In the genomic region with DNA sequence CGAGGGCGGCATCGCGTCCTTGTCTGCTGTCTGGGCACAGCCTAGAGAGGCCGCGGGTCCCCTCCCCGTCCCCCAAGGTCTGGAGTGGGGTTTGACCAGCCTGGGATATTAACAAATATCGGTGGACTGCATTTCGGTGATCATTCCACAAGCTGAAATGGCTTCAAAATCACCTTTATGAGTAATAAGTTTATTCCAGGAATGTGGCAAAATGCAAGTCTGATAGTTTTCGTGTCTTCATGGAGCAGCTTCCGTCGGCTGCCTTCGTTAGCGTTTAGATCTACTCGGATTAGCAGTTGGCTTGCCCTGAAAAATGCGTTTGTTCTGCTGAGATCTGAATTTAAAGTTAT, we compare ENCODE assay signal across 13 cellular contexts. TPM values are rescaled to one million over a fixed set of nuclear protein-coding genes. Genes with fewer than 3 reads are reported as not detected.
A peak's percentile ranks its signal among the peaks of the same experiment; 100 is the strongest.
DNase-seq lines count a peak whose midpoint lies in the region; ATAC-seq and TF ChIP-seq lines count a peak whose summit lies in the region.
"Had no signal": no experiment of that assay in that cellular context is flagged by ENCODE, and none has a peak within 500 bp of the region (broad histone marks: within the 10 kb centered on the region; RNA-seq: fewer than 3 reads in every experiment).

No MANE protein-coding gene starts in this region.

- H3K9ac ChIP-seq in OCI-LY3 (ENCODE audit: low read length), result no peak overlapping the region

- H3K4me3 ChIP-seq in OCI-LY3 (ENCODE audit: low read length) (0 out of 2 replicates have a peak overlapping the region, but pooled peaks have one; percentile 77), hepatocyte (no peak overlapping the region)

- peaks cover 21% of the 10 kb centered on the region for H3K4me1 Mint-ChIP-seq in activated T-cell treated with anti-CD3 and anti-CD28 coated beads, Interleukin-2, amount 50 U/mL, for 24 hours (ENCODE audit: low read depth)
- H3K4me1 Mint-ChIP-seq in stimulated activated naive B cell treated with anti-CD40 and anti-IgM and Interleukin-4, amounts not matched to agents 10 μg/mL and 1 μg/mL and 100 μg/mL, for 72 hours, result peaks cover 12% of the 10 kb centered on the region in 2 donors

- no peaks in the 10 kb centered on the region for H3K9me2 ChIP-seq in hepatocyte (replicated peaks; ENCODE audit: insufficient read depth)

- no peak overlapping the region for H2AFZ ChIP-seq in OCI-LY3 (ENCODE audit: low read depth, low read length)
- peak overlapping the region; percentile 53 for H2AFZ ChIP-seq in hepatocyte

- H4K20me1 ChIP-seq in OCI-LY3 (ENCODE audit: insufficient read depth, low read length) (no peaks in the 10 kb centered on the region), hepatocyte (ENCODE audit: insufficient read depth, poor library complexity, severe bottlenecking) (no peaks in the 10 kb centered on the region)

- no peak for DNase-seq in activated T-cell treated with anti-CD3 and anti-CD28 coated beads, Interleukin-2, amount 50 U/mL, for 24 hours
- DNase-seq in activated T-cell treated with anti-CD3 and anti-CD28 coated beads for 4 hours, result no peak
- no peak for DNase-seq in hepatocyte (ENCODE audit: low spot score)
- DNase-seq in stimulated activated naive B cell treated with anti-CD40 and anti-IgM and Interleukin-4, amounts not matched to agents 10 μg/mL and 1 μg/mL and 100 μg/mL, for 72 hours, result no peak
- DNase-seq in omental fat pad (ENCODE audit: low spot score), result no peak
- no peak for DNase-seq in NCI-H2107 treated with DMSO at 0.1 percent for 48 hours (lab: John Stamatoyannopoulos, UW; ENCODE audit: unreplicated experiment)
- no peak for DNase-seq in pons (ENCODE audit: low spot score)
- DNase-seq: Kasumi-1, NCI-H345 had no signal

- H3K4me2 ChIP-seq in OCI-LY3 (ENCODE audit: low read length) (peak overlapping the region; percentile 76; the same call in 1 of the 2 replicates), hepatocyte (peak overlapping the region; percentile 96)

- WGBS in hepatocyte (ENCODE audit: low lambda C conversion rate, missing lambda C conversion rate), result 46% methylated on average over 16 of the region's 16 CpGs

- H3K36me3 ChIP-seq in OCI-LY3 (replicated peaks; ENCODE audit: low read depth, low read length) (no peaks in the 10 kb centered on the region), hepatocyte (replicated peaks; ENCODE audit: insufficient read depth, low read depth) (no peaks in the 10 kb centered on the region)
- H3K36me3 ChIP-seq: vagina had no signal

- no peaks in the 10 kb centered on the region for H3K36me3 Mint-ChIP-seq in activated T-cell treated with anti-CD3 and anti-CD28 coated beads, Interleukin-2, amount 50 U/mL, for 24 hours (ENCODE audit: low read depth)
- no peaks in the 10 kb centered on the region for H3K36me3 Mint-ChIP-seq in stimulated activated naive B cell treated with anti-CD40 and anti-IgM and Interleukin-4, amounts not matched to agents 10 μg/mL and 1 μg/mL and 100 μg/mL, for 72 hours

- H3K27ac ChIP-seq in OCI-LY3 (ENCODE audit: low read length) (no peak overlapping the region), hepatocyte (no peak overlapping the region)
- H3K27ac ChIP-seq: SK-N-MC, vagina had no signal

- H3K9me3 Mint-ChIP-seq in activated T-cell treated with anti-CD3 and anti-CD28 coated beads, Interleukin-2, amount 50 U/mL, for 24 hours, result no peaks in the 10 kb centered on the region
- no peaks in the 10 kb centered on the region for H3K9me3 Mint-ChIP-seq in stimulated activated naive B cell treated with anti-CD40 and anti-IgM and Interleukin-4, amounts not matched to agents 10 μg/mL and 1 μg/mL and 100 μg/mL, for 72 hours

- H3K4me1 ChIP-seq in OCI-LY3 (ENCODE audit: low read length), result peaks cover 9% of the 10 kb centered on the region
- H3K4me1 ChIP-seq in hepatocyte (ENCODE audit: insufficient read depth), result peaks cover 10% of the 10 kb centered on the region

- no peak for ATAC-seq in stimulated activated naive B cell treated with anti-CD40 and anti-IgM and Interleukin-4, amounts not matched to agents 10 μg/mL and 1 μg/mL and 100 μg/mL, for 72 hours (replicated peaks)
- ATAC-seq in omental fat pad (ENCODE audit: low FRiP score), result no peak

- H3K27me3 ChIP-seq in OCI-LY3 (ENCODE audit: low read depth, low read length) (peaks cover 48% of the 10 kb centered on the region), hepatocyte (peaks cover 50% of the 10 kb centered on the region)
- H3K27me3 ChIP-seq: vagina had no signal

- no peaks in the 10 kb centered on the region for H3K9me3 ChIP-seq in OCI-LY3 (ENCODE audit: insufficient read depth, low read length)
- H3K9me3 ChIP-seq in hepatocyte (ENCODE audit: low read depth), result no peaks in the 10 kb centered on the region
- H3K9me3 ChIP-seq: vagina had no signal

- H3K79me2 ChIP-seq in OCI-LY3 (ENCODE audit: low read length), result no peaks in the 10 kb centered on the region
- no peaks in the 10 kb centered on the region for H3K79me2 ChIP-seq in hepatocyte

- TF ChIP-seq CTCF in OCI-LY3 (IDR thresholded peaks at IDR 0.05; ENCODE audit: low read depth, low read length) (no peak), hepatocyte (IDR thresholded peaks at IDR 0.05; ENCODE audit: poor library complexity) (no peak), omental fat pad (IDR thresholded peaks at IDR 0.05) (no peak)

- H3K27ac Mint-ChIP-seq in activated T-cell treated with anti-CD3 and anti-CD28 coated beads, Interleukin-2, amount 50 U/mL, for 24 hours, result peak overlapping the region; percentile 44
- peak overlapping the region; percentile 85 for H3K27ac Mint-ChIP-seq in stimulated activated naive B cell treated with anti-CD40 and anti-IgM and Interleukin-4, amounts not matched to agents 10 μg/mL and 1 μg/mL and 100 μg/mL, for 72 hours

- H3K27me3 Mint-ChIP-seq in activated T-cell treated with anti-CD3 and anti-CD28 coated beads, Interleukin-2, amount 50 U/mL, for 24 hours, result peaks cover 55% of the 10 kb centered on the region
- H3K27me3 Mint-ChIP-seq in stimulated activated naive B cell treated with anti-CD40 and anti-IgM and Interleukin-4, amounts not matched to agents 10 μg/mL and 1 μg/mL and 100 μg/mL, for 72 hours, result peaks cover 18 to 32% of the 10 kb centered on the region in 2 donors

- peak overlapping the region; percentile 73 for H3K4me3 Mint-ChIP-seq in activated T-cell treated with anti-CD3 and anti-CD28 coated beads, Interleukin-2, amount 50 U/mL, for 24 hours
- peak overlapping the region; percentile 80 to 84 for H3K4me3 Mint-ChIP-seq in stimulated activated naive B cell treated with anti-CD40 and anti-IgM and Interleukin-4, amounts not matched to agents 10 μg/mL and 1 μg/mL and 100 μg/mL, for 72 hours

RNA-seq across cellular contexts. Expression of a gene that starts 1.1 kb away (rescaled TPM):
- 0.16 and 0.23 TPM in 2 replicates for total RNA-seq in hepatocyte
- polyA plus RNA-seq in hepatocyte, result 0.10 and 0.16 TPM in 2 replicates
- 1 to 10 TPM in 1 of 4 donors, under 1 TPM in 2, not detected in 1; 0.19 to 1.6 (median 0.60) TPM for total RNA-seq in omental fat pad
- total RNA-seq: vagina had no signal

RNA-seq across cellular contexts. Expression of a gene that starts 30.8 kb away (rescaled TPM):
- 6.1 and 10.3 TPM in 2 replicates for total RNA-seq in hepatocyte
- 5.9 and 11.1 TPM in 2 replicates for polyA plus RNA-seq in hepatocyte
- 10 to 100 TPM in 1 of 4 donors, 1 to 10 TPM in 1, under 1 TPM in 1, not detected in 1; 0.63 to 13.5 (median 7.4) TPM for total RNA-seq in omental fat pad
- total RNA-seq: pulmonary artery endothelial cell had no signal
